In the genomic region with DNA sequence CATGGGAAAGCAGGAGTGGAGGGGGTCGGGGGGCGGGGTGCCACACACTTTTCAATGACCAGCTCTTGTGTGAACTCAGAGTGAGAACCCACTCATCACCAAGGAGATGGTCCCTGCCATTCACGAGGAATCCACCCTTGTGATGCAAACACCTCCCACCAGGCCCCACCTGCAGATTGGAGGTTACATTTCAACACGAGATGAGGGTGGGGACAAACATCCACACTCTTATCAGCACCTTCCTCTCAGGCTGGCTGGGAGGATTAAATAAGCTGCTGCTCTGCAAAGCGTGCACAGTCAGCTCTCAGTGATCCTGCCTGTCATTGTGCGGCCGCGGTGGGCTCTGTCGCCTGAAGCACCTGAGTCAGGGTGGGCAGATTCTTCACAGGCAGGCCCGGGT, we compare ENCODE assay signal across 17 cellular contexts. TPM values are rescaled to one million over a fixed set of nuclear protein-coding genes. Genes with fewer than 3 reads are reported as not detected.
DNase-seq lines count a peak whose midpoint lies in the region; ATAC-seq, FAIRE-seq and TF ChIP-seq lines count a peak whose summit lies in the region.
"Had no signal": no experiment of that assay in that cellular context is flagged by ENCODE, and none has a peak within 500 bp of the region (broad histone marks: within the 10 kb centered on the region; RNA-seq: fewer than 3 reads in every experiment).

No MANE protein-coding gene starts in this region.

- FAIRE-seq in H54 (lab: Jason Lieb, UNC) = no peak
- FAIRE-seq: G401.6, GM12892 had no signal

- no peaks in the 10 kb centered on the region for H4K20me1 ChIP-seq in hepatocyte (ENCODE audit: insufficient read depth, poor library complexity, severe bottlenecking)

- no peak overlapping the region for H3K4me3 ChIP-seq in hepatocyte
- no peak overlapping the region for H3K4me3 ChIP-seq in vagina

- WGBS in hepatocyte (ENCODE audit: low lambda C conversion rate, missing lambda C conversion rate) = 70% methylated on average over 10 of the region's 10 CpGs

- no peaks in the 10 kb centered on the region for H3K9me3 ChIP-seq in hepatocyte (ENCODE audit: low read depth)
- H3K9me3 ChIP-seq in vagina = no peaks in the 10 kb centered on the region

- H3K27ac ChIP-seq in hepatocyte = no peak overlapping the region
- no peak overlapping the region for H3K27ac ChIP-seq in vagina

- H2AFZ ChIP-seq in hepatocyte = no peak overlapping the region

- H3K9me2 ChIP-seq in hepatocyte (replicated peaks; ENCODE audit: insufficient read depth) = no peaks in the 10 kb centered on the region

- H3K4me1 ChIP-seq in hepatocyte (ENCODE audit: insufficient read depth) (no peaks in the 10 kb centered on the region), vagina (peaks cover 4% of the 10 kb centered on the region)

- no peak for TF ChIP-seq CTCF in hepatocyte (IDR thresholded peaks at IDR 0.05; ENCODE audit: poor library complexity)
- TF ChIP-seq CTCF in vagina (IDR thresholded peaks at IDR 0.05) = no peak

- no peaks in the 10 kb centered on the region for H3K79me2 ChIP-seq in hepatocyte

- intact Hi-C loops in vagina (cut with DNase I) (no loop called here), left ventricle myocardium superior (cut with micrococcal nuclease) (no loop called here)

- TF ChIP-seq POLR2A in H54 (IDR thresholded peaks at IDR 0.05; ENCODE audit: low read depth, low read length) (no peak), vagina (IDR thresholded peaks at IDR 0.05) (no peak)

- DNase-seq in NCI-H146 (lab: John Stamatoyannopoulos, UW) (peak; percentile 16), NCI-H146 treated with DMSO at 0.1 percent for 48 hours (lab: John Stamatoyannopoulos, UW; ENCODE audit: unreplicated experiment) (no peak), NCI-H69 (lab: John Stamatoyannopoulos, UW) (peak; percentile 33), hepatocyte (ENCODE audit: low spot score) (peak; percentile 32), H54 (ENCODE audit: insufficient read length, low spot score) (no peak), vagina (ENCODE audit: extremely low spot score in 2 of 2) (no peak), left ventricle myocardium superior (no peak)
- DNase-seq: 8988T; AML-193; C1 segment of cervical spinal cord; CD4-positive, alpha-beta memory T cell; DMS79 treated with DMSO at 0.1 percent for 48 hours; EL; H7 had no signal

- H3K36me3 ChIP-seq in hepatocyte (replicated peaks; ENCODE audit: insufficient read depth, low read depth) (no peaks in the 10 kb centered on the region), vagina (peaks cover 3 to 44% of the 10 kb centered on the region in 2 donors)

- H3K4me2 ChIP-seq in hepatocyte = no peak overlapping the region

- ATAC-seq in left ventricle myocardium superior (no peak), GM18909 (IDR thresholded peaks at IDR 0.05; ENCODE audit: poor library complexity, unreplicated experiment) (no peak)

- no peaks in the 10 kb centered on the region for H3K27me3 ChIP-seq in hepatocyte
- H3K27me3 ChIP-seq in vagina = no peaks in the 10 kb centered on the region

RNA-seq across cellular contexts. Expression of a gene that starts 39.7 kb away (rescaled TPM):
- 20.6 and 24.2 TPM in 2 replicates for total RNA-seq in hepatocyte
- 33.2 and 34.0 TPM in 2 replicates for polyA plus RNA-seq in hepatocyte
- total RNA-seq in vagina = 22.3 TPM
- 12.9 TPM for total RNA-seq in left ventricle myocardium superior

Comparison
In these comparisons a context has a peak if more than half of its experiments do, and no peak if none do; other contexts are left out.
1. DNase-seq: peak in NCI-H146 (single experiment), NCI-H69 (single experiment) and hepatocyte (single experiment); none in NCI-H146 treated with DMSO at 0.1 percent for 48 hours (single experiment), H54 (single experiment), vagina (0 of 2) and left ventricle myocardium superior (single experiment).